1 cellular context compared by ENCODE assay signal in genomic region chr4:38600575-38600974, GRCh38.
TF ChIP-seq lines count a peak whose summit lies in the region.

No MANE protein-coding gene starts in this region.

TF ChIP-seq in A549, 52 proteins besides CTCF, POLR2A, EP300 and RAD21 (continued from another document):
- no peak for TF ChIP-seq REST (IDR thresholded peaks at IDR 0.05)
TF ChIP-seq in A549: peak in this region for 0.
